ENCODE assay signal across 9 cellular contexts in the genomic region with DNA sequence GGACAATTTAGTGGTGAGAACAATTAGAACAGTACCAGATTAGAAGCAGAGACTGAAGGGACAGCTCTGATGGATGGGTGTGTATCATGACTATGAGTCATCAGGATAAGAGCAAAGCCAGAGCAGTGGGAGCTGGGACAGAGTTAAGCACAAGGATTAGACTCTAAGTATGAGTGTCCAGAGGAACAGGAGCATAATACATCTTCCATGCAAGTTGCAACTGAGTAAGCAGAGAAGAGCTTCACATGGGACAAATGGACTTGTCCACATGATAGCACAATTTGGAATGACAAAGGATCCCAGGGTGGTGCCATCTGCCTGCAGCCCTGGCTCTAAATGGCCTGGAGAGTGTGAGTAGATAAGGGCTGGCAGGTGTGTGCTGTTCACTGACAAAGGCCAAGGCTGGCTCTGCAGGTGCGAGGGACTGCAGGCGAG.
DNase-seq lines count a peak whose midpoint lies in the region; ATAC-seq lines count a peak whose summit lies in the region.
"Had no signal": no experiment of that assay in that cellular context is flagged by ENCODE, and none has a peak within 500 bp of the region (broad histone marks: within the 10 kb centered on the region; RNA-seq: fewer than 3 reads in every experiment).

No MANE protein-coding gene starts in this region.

- H3K14ac ChIP-seq in neuronal stem cell (ENCODE audit: low read length), result no peak overlapping the region

- no peaks in the 10 kb centered on the region for H3K36me3 ChIP-seq in neuronal stem cell (replicated peaks in 1 of 2; ENCODE audit: control insufficient read depth in 2 of 2, insufficient read depth in 2 of 2, low read length in 2 of 2)

- no peak overlapping the region for H4K91ac ChIP-seq in neuronal stem cell (ENCODE audit: low read depth, low read length, poor library complexity)

- no peak overlapping the region for H2BK120ac ChIP-seq in neuronal stem cell (ENCODE audit: low read depth, low read length)

- H3K4me2 ChIP-seq in neuronal stem cell (ENCODE audit: insufficient read depth, low read length, poor library complexity, severe bottlenecking), result no peak overlapping the region

- no peak overlapping the region for H3K27ac ChIP-seq in neuronal stem cell (replicated peaks; ENCODE audit: low read length)

- no peak overlapping the region for H3K4ac ChIP-seq in neuronal stem cell (ENCODE audit: low read length)

- H3K4me1 ChIP-seq in neuronal stem cell (ENCODE audit: control insufficient read depth in 2 of 2, insufficient read depth in 1 of 2, low read depth in 1 of 2, low read length in 2 of 2), result peaks cover 3 to 11% of the 10 kb centered on the region in 2 donors

- no peaks in the 10 kb centered on the region for H3K79me1 ChIP-seq in neuronal stem cell (ENCODE audit: low read depth, low read length)

- no peak overlapping the region for H2BK12ac ChIP-seq in neuronal stem cell (ENCODE audit: low read length)

- ATAC-seq in GM21737 (IDR thresholded peaks at IDR 0.05; ENCODE audit: unreplicated experiment), result no peak
- ATAC-seq: natural killer cell had no signal

- no peak overlapping the region for H3K9ac ChIP-seq in neuronal stem cell (ENCODE audit: low read depth, low read length, poor library complexity)

- no peak overlapping the region for H4K8ac ChIP-seq in neuronal stem cell (ENCODE audit: low read depth, low read length)

- no peaks in the 10 kb centered on the region for H3K27me3 ChIP-seq in neuronal stem cell (ENCODE audit: control insufficient read depth in 3 of 3, insufficient read depth in 3 of 3, low read depth in 1 of 3, low read length in 3 of 3)

- H3K9me3 ChIP-seq in neuronal stem cell (replicated peaks in 1 of 2; ENCODE audit: control insufficient read depth in 2 of 2, insufficient read depth in 1 of 2, low read depth in 1 of 2, low read length in 2 of 2), result no peaks in the 10 kb centered on the region

- no CpG with 5 or more reads among the region's 2 CpGs for WGBS in neuronal stem cell (ENCODE audit: extremely low coverage in 2 of 2, insufficient read length in 2 of 2, insufficient replicate concordance in 1 of 2), 2 donors

- no peak overlapping the region for H2AFZ ChIP-seq in neuronal stem cell (ENCODE audit: low read length)

- no peak overlapping the region for H2BK5ac ChIP-seq in neuronal stem cell (ENCODE audit: low read length)

- H3K4me3 ChIP-seq in neuronal stem cell (ENCODE audit: low read length in 2 of 2), result no peak overlapping the region

- DNase-seq in ACHN, result peak; percentile 76
- peak; percentile 77 for DNase-seq in NCI-H1105 treated with DMSO at 0.1 percent for 48 hours (lab: John Stamatoyannopoulos, UW)
- peak; percentile 85 to 89 for DNase-seq in SHP77 (lab: John Stamatoyannopoulos, UW)
- peak; percentile 41 for DNase-seq in iPS DF 4.7 (ENCODE audit: extremely low read depth, low spot score)
- no peak for DNase-seq in activated T-cell treated with anti-CD3 and anti-CD28 coated beads, Interleukin-2, amount 50 U/mL, for 1 hour
- DNase-seq in neuronal stem cell (ENCODE audit: low spot score), result no peak
- no peak for DNase-seq in activated gamma-delta T cell (lab: John Stamatoyannopoulos, UW)
- DNase-seq: natural killer cell had no signal

- in situ Hi-C loops in ACHN (cut with HindIII; ENCODE audit: low pct_ligation_motif_present, low pct_unique_long_range_greater_than_20kb, low sequenced_read_pairs), result no loop called here

- no peak overlapping the region for H2BK15ac ChIP-seq in neuronal stem cell (ENCODE audit: low read length)

- no peak overlapping the region for H2AK5ac ChIP-seq in neuronal stem cell (ENCODE audit: low read depth, low read length)

- H3K23ac ChIP-seq in neuronal stem cell (ENCODE audit: low read depth, low read length, poor library complexity), result no peak overlapping the region

- H3K18ac ChIP-seq in neuronal stem cell (ENCODE audit: low read length), result no peak overlapping the region

Comparison
In these comparisons a context has a peak if more than half of its experiments do, and no peak if none do; other contexts are left out.
1. DNase-seq: peak in ACHN (single experiment), NCI-H1105 treated with DMSO at 0.1 percent for 48 hours (single experiment), SHP77 (2 of 2) and iPS DF 4.7 (single experiment); none in activated T-cell treated with anti-CD3 and anti-CD28 coated beads, Interleukin-2, amount 50 U/mL, for 1 hour (single experiment), neuronal stem cell (single experiment) and activated gamma-delta T cell (single experiment).